ENCODE assay signal across 25 cellular contexts in the genomic region with DNA sequence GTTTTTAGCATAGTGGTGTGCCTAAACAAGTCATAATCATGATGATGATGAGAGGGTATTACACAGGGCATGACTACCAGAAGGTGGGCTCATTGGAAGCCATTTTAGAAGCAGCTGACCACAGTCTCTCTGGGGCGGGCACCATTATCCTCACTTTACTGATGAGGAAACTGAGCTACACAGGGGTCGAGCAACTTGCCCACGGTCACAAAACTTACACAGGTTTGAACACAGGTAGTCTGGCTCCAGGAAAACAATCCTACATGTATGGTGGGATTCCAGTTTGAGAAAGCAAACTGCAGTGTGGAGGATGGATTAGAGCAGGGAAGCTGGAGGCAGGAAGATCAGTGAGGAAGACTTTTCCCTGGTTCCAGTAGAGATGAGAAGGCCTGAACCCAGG. TPM values are rescaled to one million over a fixed set of nuclear protein-coding genes. Genes with fewer than 3 reads are reported as not detected.
DNase-seq lines count a peak whose midpoint lies in the region; ATAC-seq and TF ChIP-seq lines count a peak whose summit lies in the region.
"Had no signal": no experiment of that assay in that cellular context is flagged by ENCODE, and none has a peak within 500 bp of the region (broad histone marks: within the 10 kb centered on the region; RNA-seq: fewer than 3 reads in every experiment).

No MANE protein-coding gene starts in this region.

- whole genome bisulfite sequencing in esophagus squamous epithelium, 2 donors, result 86 to 93% methylated on average over 3 of the region's 3 CpGs
- 95 to 97% methylated on average over 3 of the region's 3 CpGs for WGBS in sigmoid colon, 2 donors

- H3K36me3 ChIP-seq in esophagus squamous epithelium (peaks cover 0 to 15% (median 3%) of the 10 kb centered on the region in 3 donors), sigmoid colon (peaks cover 9 to 16% (median 10%) of the 10 kb centered on the region in 4 donors)

- H3K9me3 Mint-ChIP-seq in activated naive CD4-positive, alpha-beta T cell treated with anti-CD3 and anti-CD28 coated beads, Interleukin-2, amount 50 U/mL, for 24 hours, result no peaks in the 10 kb centered on the region
- H3K9me3 Mint-ChIP-seq: activated naive CD4-positive, alpha-beta T cell treated with anti-CD3 and anti-CD28 coated beads, Interleukin-2, amount 10 ng/mL, durations not matched to agents 7 days and 5 days; H9; natural killer cell; type B pancreatic cell had no signal

- H3K36me3 Mint-ChIP-seq in activated naive CD4-positive, alpha-beta T cell treated with anti-CD3 and anti-CD28 coated beads, Interleukin-2, amount 50 U/mL, for 24 hours, result no peaks in the 10 kb centered on the region
- H3K36me3 Mint-ChIP-seq: activated naive CD4-positive, alpha-beta T cell treated with anti-CD3 and anti-CD28 coated beads, Interleukin-2, amount 10 ng/mL, durations not matched to agents 7 days and 5 days; natural killer cell; type B pancreatic cell had no signal

- H3K27me3 Mint-ChIP-seq in activated naive CD4-positive, alpha-beta T cell treated with anti-CD3 and anti-CD28 coated beads, Interleukin-2, amount 50 U/mL, for 24 hours, result peaks cover 13% of the 10 kb centered on the region

- TF ChIP-seq EP300 in sigmoid colon (IDR thresholded peaks at IDR 0.05), result no peak

- intact Hi-C loops in esophagus squamous epithelium (cut with DNase I) (no loop called here), sigmoid colon (cut with DNase I) (no loop called here)

- TF ChIP-seq CTCF in esophagus squamous epithelium (IDR thresholded peaks at IDR 0.05), result no peak
- TF ChIP-seq CTCF in sigmoid colon (IDR thresholded peaks at IDR 0.05), result no peak
- TF ChIP-seq CTCF in omental fat pad (IDR thresholded peaks at IDR 0.05), result no peak

- H3K4me1 Mint-ChIP-seq in activated naive CD4-positive, alpha-beta T cell treated with anti-CD3 and anti-CD28 coated beads, Interleukin-2, amount 50 U/mL, for 24 hours, result peaks cover 3% of the 10 kb centered on the region

- H3K9me3 ChIP-seq in esophagus squamous epithelium, result no peaks in the 10 kb centered on the region
- no peaks in the 10 kb centered on the region for H3K9me3 ChIP-seq in sigmoid colon

- peaks cover 12 to 78% (median 24%) of the 10 kb centered on the region in 3 donors for H3K4me1 ChIP-seq in esophagus squamous epithelium
- peaks cover 0 to 55% (median 48%) of the 10 kb centered on the region in 4 donors for H3K4me1 ChIP-seq in sigmoid colon

- DNase-seq in activated naive CD4-positive, alpha-beta T cell treated with anti-CD3 and anti-CD28 coated beads, Interleukin-2, amount 50 U/mL, for 16 hours, result no peak
- DNase-seq in esophagus squamous epithelium (lab: John Stamatoyannopoulos, UW), result no peak
- peak; percentile 56 for DNase-seq in sigmoid colon
- DNase-seq in ureter (ENCODE audit: low spot score), result peak; percentile 31
- DNase-seq in omental fat pad (ENCODE audit: low spot score), result no peak
- DNase-seq: activated CD4-positive, alpha-beta T cell treated with anti-CD3 and anti-CD28 coated beads for 1 hour; activated CD8-positive, alpha-beta T cell treated with anti-CD3 and anti-CD28 coated beads, Interleukin-2, amount 10 ng/mL, durations not matched to agents 7 days and 5 days; activated naive CD4-positive, alpha-beta T cell treated with anti-CD3 and anti-CD28 coated beads, Interleukin-2, amount 10 ng/mL, durations not matched to agents 7 days and 5 days; amniotic stem cell; COR-L47; DMS53; effector CD4-positive, alpha-beta T cell; Karpas-422; natural killer cell; NCI-H146; occipital lobe; Right ventricle myocardium superior; small intestine; stimulated activated naive CD8-positive, alpha-beta T cell treated with anti-CD3 and anti-CD28 coated beads, Interleukin-15, Interleukin-2, amounts not matched to agents 100 U/mL and 50 U/mL, for 24 hours had no signal

- H3K27ac Mint-ChIP-seq in activated naive CD4-positive, alpha-beta T cell treated with anti-CD3 and anti-CD28 coated beads, Interleukin-2, amount 50 U/mL, for 24 hours, result peak overlapping the region; percentile 21
- H3K27ac Mint-ChIP-seq: activated CD8-positive, alpha-beta T cell treated with anti-CD3 and anti-CD28 coated beads, Interleukin-2, amount 10 ng/mL, durations not matched to agents 7 days and 5 days; activated naive CD4-positive, alpha-beta T cell treated with anti-CD3 and anti-CD28 coated beads, Interleukin-2, amount 10 ng/mL, durations not matched to agents 7 days and 5 days; H9; natural killer cell; type B pancreatic cell had no signal

- H3K4me3 ChIP-seq in esophagus squamous epithelium (no peak overlapping the region), sigmoid colon (no peak overlapping the region)

- no peak for ATAC-seq in omental fat pad (ENCODE audit: low FRiP score)
- no peak for ATAC-seq in HG03469 (IDR thresholded peaks at IDR 0.05; ENCODE audit: unreplicated experiment)
- no peak for ATAC-seq in HG02973 (IDR thresholded peaks at IDR 0.05; ENCODE audit: unreplicated experiment)
- ATAC-seq: activated CD8-positive, alpha-beta T cell treated with anti-CD3 and anti-CD28 coated beads, Interleukin-2, amount 10 ng/mL, durations not matched to agents 7 days and 5 days; natural killer cell; stimulated activated naive CD8-positive, alpha-beta T cell treated with anti-CD3 and anti-CD28 coated beads, Interleukin-15, Interleukin-2, amounts not matched to agents 100 U/mL and 50 U/mL, for 24 hours had no signal

- H3K4me3 Mint-ChIP-seq in activated naive CD4-positive, alpha-beta T cell treated with anti-CD3 and anti-CD28 coated beads, Interleukin-2, amount 50 U/mL, for 24 hours, result no peak overlapping the region
- H3K4me3 Mint-ChIP-seq: activated CD8-positive, alpha-beta T cell treated with anti-CD3 and anti-CD28 coated beads, Interleukin-2, amount 10 ng/mL, durations not matched to agents 7 days and 5 days; activated naive CD4-positive, alpha-beta T cell treated with anti-CD3 and anti-CD28 coated beads, Interleukin-2, amount 10 ng/mL, durations not matched to agents 7 days and 5 days; H9; natural killer cell; type B pancreatic cell had no signal

- H3K27ac ChIP-seq in esophagus squamous epithelium, result peak overlapping the region in 3 of 4 donors; percentile 97 to 100 (median 98)
- peak overlapping the region; percentile 93 to 98 (median 98) for H3K27ac ChIP-seq in sigmoid colon
- H3K27ac ChIP-seq: C4-2B had no signal

- no peak for TF ChIP-seq POLR2A in esophagus squamous epithelium (IDR thresholded peaks at IDR 0.05)
- TF ChIP-seq POLR2A in sigmoid colon (IDR thresholded peaks at IDR 0.05), result no peak

- H3K27me3 ChIP-seq in esophagus squamous epithelium (no peaks in the 10 kb centered on the region), sigmoid colon (no peaks in the 10 kb centered on the region)

RNA-seq across cellular contexts. Expression of gene RHOB, which starts 6.2 kb away (rescaled TPM):
- 100 to 1,000 TPM in 3 of 4 donors, 10 to 100 TPM in 1; 61.7 to 245 (median 144) TPM for total RNA-seq in esophagus squamous epithelium
- total RNA-seq in sigmoid colon, result 1,000 to 10,000 TPM in 2 of 4 donors, 100 to 1,000 TPM in 2; 753 to 1,323 (median 1,092) TPM
- 100 to 1,000 TPM in 2 of 3 donors, 10 to 100 TPM in 1; 60.6 to 200 (median 108) TPM for polyA plus RNA-seq in sigmoid colon
- 304 TPM for total RNA-seq in ureter
- total RNA-seq in omental fat pad, result 1,000 to 10,000 TPM in 3 of 4 donors, 100 to 1,000 TPM in 1; 917 to 1,730 (median 1,246) TPM

Comparison
In these comparisons a context has a peak if more than half of its experiments do, and no peak if none do; other contexts are left out.
1. DNase-seq: peak in sigmoid colon (single experiment) and ureter (single experiment); none in activated naive CD4-positive, alpha-beta T cell treated with anti-CD3 and anti-CD28 coated beads, Interleukin-2, amount 50 U/mL, for 16 hours (single experiment), esophagus squamous epithelium (single experiment) and omental fat pad (single experiment).